ENCODE assay signal across 1 cellular context in genomic region chr6:41735427-41736206, GRCh38.
TF ChIP-seq lines count a peak whose summit lies in the region.

Gene TFEB, minus strand, starts transcription at chr6:41735608. Its CDS starts 44,395 bp downstream, at chr6:41691213.

TF ChIP-seq in GM12878, 131 proteins besides CTCF, POLR2A, EP300 and RAD21 (continued from another document and continues in another):
- no peak for TF ChIP-seq E4F1 (IDR thresholded peaks at IDR 0.05; ENCODE audit: borderline replicate concordance, partially characterized antibody)
- TF ChIP-seq CREM (IDR thresholded peaks at IDR 0.05; ENCODE audit: low read depth): peak; percentile 92
- no peak for TF ChIP-seq SUPT20H (IDR thresholded peaks at IDR 0.05; ENCODE audit: borderline replicate concordance, control insufficient read depth, low read depth, low read length)
- no peak for TF ChIP-seq EZH2 (IDR thresholded peaks at IDR 0.05; ENCODE audit: borderline replicate concordance, control insufficient read depth, low read depth, low read length)
- peak; percentile 56; the same call in 1 of the 2 replicates for TF ChIP-seq DPF2 (IDR thresholded peaks at IDR 0.05)
- TF ChIP-seq RCOR1 (conservative IDR thresholded peaks at IDR 0.05; ENCODE audit: low read depth, low read length): peak; percentile 84; the same call in 1 of the 2 replicates
- TF ChIP-seq, protein P1, sequence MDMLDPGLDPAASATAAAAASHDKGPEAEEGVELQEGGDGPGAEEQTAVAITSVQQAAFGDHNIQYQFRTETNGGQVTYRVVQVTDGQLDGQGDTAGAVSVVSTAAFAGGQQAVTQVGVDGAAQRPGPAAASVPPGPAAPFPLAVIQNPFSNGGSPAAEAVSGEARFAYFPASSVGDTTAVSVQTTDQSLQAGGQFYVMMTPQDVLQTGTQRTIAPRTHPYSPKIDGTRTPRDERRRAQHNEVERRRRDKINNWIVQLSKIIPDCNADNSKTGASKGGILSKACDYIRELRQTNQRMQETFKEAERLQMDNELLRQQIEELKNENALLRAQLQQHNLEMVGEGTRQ (IDR thresholded peaks at IDR 0.05; ENCODE audit: borderline replicate concordance, low read depth, low read length): no peak
- no peak for TF ChIP-seq CHD4 (IDR thresholded peaks at IDR 0.05)
- no peak for TF ChIP-seq SREBF2 (IDR thresholded peaks at IDR 0.05; ENCODE audit: low read length)
- peak; percentile 87 for TF ChIP-seq CHD2 (IDR thresholded peaks at IDR 0.05; ENCODE audit: borderline replicate concordance, low read depth, low read length)
- no peak for TF ChIP-seq EED (IDR thresholded peaks at IDR 0.05; ENCODE audit: low read depth)
- peak; percentile 94 for TF ChIP-seq RB1 (IDR thresholded peaks at IDR 0.05; ENCODE audit: borderline replicate concordance)
- TF ChIP-seq HDAC6 (IDR thresholded peaks at IDR 0.05; ENCODE audit: unreplicated experiment): no peak
- no peak for TF ChIP-seq ASH2L (IDR thresholded peaks at IDR 0.05; ENCODE audit: borderline replicate concordance, low read depth)
- no peak for TF ChIP-seq ZNF687 (IDR thresholded peaks at IDR 0.05)
- no peak for TF ChIP-seq IRF4 (IDR thresholded peaks at IDR 0.05; ENCODE audit: low read depth, low read length)
- no peak for TF ChIP-seq TCF7 (IDR thresholded peaks at IDR 0.05; ENCODE audit: borderline replicate concordance)
- no peak for TF ChIP-seq SUZ12 (IDR thresholded peaks at IDR 0.05; ENCODE audit: unreplicated experiment)
- no peak for TF ChIP-seq E2F8 (IDR thresholded peaks at IDR 0.05; ENCODE audit: low read depth, partially characterized antibody)
- TF ChIP-seq STAT3 (IDR thresholded peaks at IDR 0.05; ENCODE audit: low read depth, low read length): no peak
- peak; percentile 54 for TF ChIP-seq KLF5 (IDR thresholded peaks at IDR 0.05; ENCODE audit: partially characterized antibody)
- TF ChIP-seq BHLHE40 (IDR thresholded peaks at IDR 0.05; ENCODE audit: borderline replicate concordance in 1 of 2, low read depth in 2 of 2, low read length in 1 of 2): peak; percentile 63 to 68; a peak in 3 of 4 replicates
- TF ChIP-seq FOXM1 (IDR thresholded peaks at IDR 0.05; ENCODE audit: low read depth, low read length): no peak
- TF ChIP-seq CBX5 (IDR thresholded peaks at IDR 0.05; ENCODE audit: low read depth): no peak
- no peak for TF ChIP-seq RBBP5 (conservative IDR thresholded peaks at IDR 0.05)
- no peak for TF ChIP-seq KDM1A (IDR thresholded peaks at IDR 0.05; ENCODE audit: borderline replicate concordance)
- TF ChIP-seq NFYA (IDR thresholded peaks at IDR 0.05; ENCODE audit: borderline replicate concordance, low read depth, low read length): no peak
- TF ChIP-seq SIX5 (IDR thresholded peaks at IDR 0.05; ENCODE audit: low read depth, low read length, severe bottlenecking): peak; percentile 99
- TF ChIP-seq SPI1 (IDR thresholded peaks at IDR 0.05; ENCODE audit: borderline replicate concordance, insufficient read depth, low read depth, low read length): no peak
- TF ChIP-seq CUX1 (IDR thresholded peaks at IDR 0.05; ENCODE audit: insufficient replicate concordance, low read depth, low read length): no peak
- TF ChIP-seq NRF1 (conservative IDR thresholded peaks at IDR 0.05; ENCODE audit: low read depth, low read length): no peak
- TF ChIP-seq SIN3A (IDR thresholded peaks at IDR 0.05; ENCODE audit: low read depth, low read length): peak; percentile 86
- TF ChIP-seq NR2C2 (IDR thresholded peaks at IDR 0.05; ENCODE audit: borderline replicate concordance, control insufficient read depth, insufficient read length, low read depth): no peak
- TF ChIP-seq SRF (IDR thresholded peaks at IDR 0.05; ENCODE audit: low read depth in 2 of 2, low read length in 2 of 2): 0 out of 4 replicates have a peak, but pooled peaks of 1 of the 2 experiments have one; percentile 30
- peak; percentile 51; the same call in 1 of the 2 replicates for TF ChIP-seq TAF1 (IDR thresholded peaks at IDR 0.05; ENCODE audit: borderline replicate concordance, low read depth, low read length)
- no peak for TF ChIP-seq MEF2B (IDR thresholded peaks at IDR 0.05; ENCODE audit: partially characterized antibody, poor library complexity, severe bottlenecking)
- TF ChIP-seq POLR2AphosphoS5 (IDR thresholded peaks at IDR 0.05; ENCODE audit: low read length): no peak
- peak; percentile 47; the same call in 1 of the 2 replicates for TF ChIP-seq ATF3 (IDR thresholded peaks at IDR 0.05; ENCODE audit: borderline replicate concordance, extremely low read depth, low read depth, low read length)
- no peak for TF ChIP-seq ZBTB11 (CRISPR knock-in tag; IDR thresholded peaks at IDR 0.05)
- peak; percentile 89 for TF ChIP-seq YY1 (IDR thresholded peaks at IDR 0.05; ENCODE audit: low read depth, low read length)
- TF ChIP-seq TCF3 (IDR thresholded peaks at IDR 0.05; ENCODE audit: borderline replicate concordance, insufficient read depth, low read depth, low read length): 0 out of 2 replicates have a peak, but pooled peaks have one; percentile 52
- no peak for TF ChIP-seq GABPA (IDR thresholded peaks at IDR 0.05; ENCODE audit: low read depth)
- TF ChIP-seq RELA (IDR thresholded peaks at IDR 0.05; ENCODE audit: borderline replicate concordance, partially characterized antibody): peak; percentile 83
- no peak for TF ChIP-seq RFX5 (IDR thresholded peaks at IDR 0.05; ENCODE audit: low read depth, low read length)
- no peak for TF ChIP-seq CHD1 (IDR thresholded peaks at IDR 0.05; ENCODE audit: low read depth, low read length)
- no peak for TF ChIP-seq HDAC2 (IDR thresholded peaks at IDR 0.05)
